ENCODE assay signal across 1 cellular context in the genomic region with DNA sequence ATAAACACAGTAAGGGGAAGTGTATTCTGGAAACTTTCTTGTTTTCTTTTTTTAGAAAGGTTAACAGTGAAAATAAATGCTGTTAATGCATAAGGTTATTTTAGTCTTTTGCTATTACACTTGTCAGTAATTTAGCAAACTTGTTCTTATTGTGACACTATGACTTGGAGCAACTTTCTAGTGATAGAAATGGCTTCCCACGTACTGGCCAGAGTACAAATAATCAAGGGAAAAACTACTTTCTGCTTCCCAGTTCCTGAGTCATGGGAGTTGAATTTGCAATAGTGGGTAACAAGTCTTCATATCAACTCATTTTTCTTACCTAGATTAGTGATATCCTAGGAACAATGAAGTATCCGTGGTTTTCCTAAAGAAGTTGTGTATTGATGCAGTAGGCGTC.
TF ChIP-seq lines count a peak whose summit lies in the region.

No MANE protein-coding gene starts in this region.

TF ChIP-seq in IMR-90, 13 proteins besides CTCF, POLR2A, EP300 and RAD21 (continued from another document):
- TF ChIP-seq, protein P1, sequence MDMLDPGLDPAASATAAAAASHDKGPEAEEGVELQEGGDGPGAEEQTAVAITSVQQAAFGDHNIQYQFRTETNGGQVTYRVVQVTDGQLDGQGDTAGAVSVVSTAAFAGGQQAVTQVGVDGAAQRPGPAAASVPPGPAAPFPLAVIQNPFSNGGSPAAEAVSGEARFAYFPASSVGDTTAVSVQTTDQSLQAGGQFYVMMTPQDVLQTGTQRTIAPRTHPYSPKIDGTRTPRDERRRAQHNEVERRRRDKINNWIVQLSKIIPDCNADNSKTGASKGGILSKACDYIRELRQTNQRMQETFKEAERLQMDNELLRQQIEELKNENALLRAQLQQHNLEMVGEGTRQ (IDR thresholded peaks at IDR 0.05; ENCODE audit: low read depth, low read length), result no peak
- TF ChIP-seq RFX5 (IDR thresholded peaks at IDR 0.05; ENCODE audit: low read depth, low read length) (no peak), RCOR1 (IDR thresholded peaks at IDR 0.05; ENCODE audit: insufficient replicate concordance, low read length) (no peak)
